In genomic region chr15:69337133-69337532, GRCh38 we compare ENCODE assay signal across 25 cellular contexts. TPM values are rescaled to one million over a fixed set of nuclear protein-coding genes. Genes with fewer than 3 reads are reported as not detected.
A peak's percentile ranks its signal among the peaks of the same experiment; 100 is the strongest.
DNase-seq lines count a peak whose midpoint lies in the region; ATAC-seq, FAIRE-seq and TF ChIP-seq lines count a peak whose summit lies in the region.
"Had no signal": no experiment of that assay in that cellular context is flagged by ENCODE, and none has a peak within 500 bp of the region (broad histone marks: within the 10 kb centered on the region; RNA-seq: fewer than 3 reads in every experiment).

No MANE protein-coding gene starts in this region.

- peak overlapping the region in 1 of 2 experiments; percentile 36; a peak in 4 of 6 replicates for H3K27ac ChIP-seq in A549
- peak overlapping the region; percentile 39 for H3K27ac ChIP-seq in PC-3 (ENCODE audit: low read length)
- H3K27ac ChIP-seq in fibroblast of lung (ENCODE audit: insufficient read depth, low read length): no peak overlapping the region
- H3K27ac ChIP-seq in substantia nigra (ENCODE audit: low read depth, low read length, poor library complexity, severe bottlenecking): no peak overlapping the region
- H3K27ac ChIP-seq: right atrium auricular region, SJCRH30, suprapubic skin had no signal

- DNase-seq in A549 (ENCODE audit: low read depth in 1 of 2, low spot score in 1 of 2) (no peak), HCEC 1CT (peak; percentile 9), PC-3 (peak; percentile 74), fibroblast of lung (ENCODE audit: low read depth in 2 of 2) (peak; percentile 43 to 44), Calu3 (no peak), substantia nigra (lab: John Stamatoyannopoulos, UW) (no peak)
- DNase-seq in activated CD8-positive, alpha-beta memory T cell treated with anti-CD3 and anti-CD28 coated beads, Interleukin-2, amount 10 ng/mL, durations not matched to agents 7 days and 5 days: no peak
- DNase-seq: ACHN; activated CD4-positive, alpha-beta T cell treated with anti-CD3 and anti-CD28 coated beads for 4 hours; activated naive CD8-positive, alpha-beta T cell treated with anti-CD3 and anti-CD28 coated beads for 36 hours; CD4-positive, alpha-beta T cell; DMS53; H7; MM.1S; naive thymus-derived CD4-positive, alpha-beta T cell; NCI-H1694 had no signal

- H3K4me2 ChIP-seq in A549 (peak overlapping the region; percentile 57), PC-3 (ENCODE audit: low read length) (peak overlapping the region; percentile 1; the same call in 1 of the 2 replicates), fibroblast of lung (ENCODE audit: extremely low read depth, insufficient read depth, low read length) (no peak overlapping the region)

- no peak for FAIRE-seq in A549 (lab: Jason Lieb, UNC)
- FAIRE-seq: urothelium cell line had no signal

- ATAC-seq in A549 (no peak), PC-3 (peak; percentile 16; the same call in 1 of the 2 replicates), HG02798 (IDR thresholded peaks at IDR 0.05; ENCODE audit: poor library complexity, unreplicated experiment) (no peak)
- ATAC-seq in activated CD8-positive, alpha-beta memory T cell treated with anti-CD3 and anti-CD28 coated beads, Interleukin-2, amount 10 ng/mL, durations not matched to agents 7 days and 5 days: no peak
- ATAC-seq: naive thymus-derived CD4-positive, alpha-beta T cell had no signal

- no peaks in the 10 kb centered on the region for H3K4me1 Mint-ChIP-seq in Calu3 (ENCODE audit: low read depth, unreplicated experiment)
- H3K4me1 Mint-ChIP-seq in activated CD8-positive, alpha-beta memory T cell treated with anti-CD3 and anti-CD28 coated beads, Interleukin-2, amount 10 ng/mL, durations not matched to agents 7 days and 5 days: peaks cover 2% of the 10 kb centered on the region
- H3K4me1 Mint-ChIP-seq: activated naive CD8-positive, alpha-beta T cell treated with anti-CD3 and anti-CD28 coated beads for 36 hours; brain; memory B cell had no signal

- H3K4me3 ChIP-seq in A549 (no peak overlapping the region), PC-3 (ENCODE audit: low read length) (no peak overlapping the region), fibroblast of lung (replicated peaks in 1 of 4; ENCODE audit: control extremely low read depth in 1 of 4, insufficient read depth in 1 of 4, low read depth in 3 of 4, low read length in 4 of 4) (no peak overlapping the region)
- H3K4me3 ChIP-seq: right atrium auricular region, SJCRH30, suprapubic skin had no signal

- H3K9ac ChIP-seq in PC-3 (ENCODE audit: low read length) (no peak overlapping the region), fibroblast of lung (ENCODE audit: insufficient read depth, low read length) (no peak overlapping the region)

- no peaks in the 10 kb centered on the region for H3K9me3 Mint-ChIP-seq in Calu3 (ENCODE audit: low read depth, unreplicated experiment)
- no peaks in the 10 kb centered on the region for H3K9me3 Mint-ChIP-seq in activated CD8-positive, alpha-beta memory T cell treated with anti-CD3 and anti-CD28 coated beads, Interleukin-2, amount 10 ng/mL, durations not matched to agents 7 days and 5 days (ENCODE audit: low read depth)
- H3K9me3 Mint-ChIP-seq: CD4-positive, alpha-beta T cell; dendritic cell treated with granulocyte-macrophage colony-stimulating factor and Interleukin-4, amounts not matched to agents 40 ng/mL and 50 ng/mL, for 4 days; memory B cell had no signal

- no peaks in the 10 kb centered on the region for H3K9me2 ChIP-seq in PC-3 (replicated peaks; ENCODE audit: low read length)

- H3K36me3 ChIP-seq in PC-3 (ENCODE audit: low read depth, low read length) (no peaks in the 10 kb centered on the region), fibroblast of lung (ENCODE audit: control insufficient read depth, insufficient read depth, low read length) (no peaks in the 10 kb centered on the region)
- H3K36me3 ChIP-seq: right atrium auricular region, SJCRH30, suprapubic skin had no signal

- H3K27me3 ChIP-seq in PC-3 (ENCODE audit: low read length) (no peaks in the 10 kb centered on the region), fibroblast of lung (ENCODE audit: control insufficient read depth, insufficient read depth, low read length) (no peaks in the 10 kb centered on the region)
- H3K27me3 ChIP-seq: right atrium auricular region, suprapubic skin had no signal

- H3K36me3 Mint-ChIP-seq in Calu3 (ENCODE audit: insufficient read depth, unreplicated experiment): no peaks in the 10 kb centered on the region
- H3K36me3 Mint-ChIP-seq in activated CD8-positive, alpha-beta memory T cell treated with anti-CD3 and anti-CD28 coated beads, Interleukin-2, amount 10 ng/mL, durations not matched to agents 7 days and 5 days: no peaks in the 10 kb centered on the region
- H3K36me3 Mint-ChIP-seq: activated naive CD8-positive, alpha-beta T cell treated with anti-CD3 and anti-CD28 coated beads for 36 hours; brain had no signal

- TF ChIP-seq EP300 in A549 (IDR thresholded peaks at IDR 0.05): no peak

- TF ChIP-seq CTCF in A549 (IDR thresholded peaks at IDR 0.05) (no peak), PC-3 (conservative IDR thresholded peaks at IDR 0.05; ENCODE audit: low read depth, low read length) (no peak), fibroblast of lung (conservative IDR thresholded peaks at IDR 0.05 in 1 of 2, IDR thresholded peaks at IDR 0.05 in 1 of 2; ENCODE audit: low read depth in 1 of 2, low read length in 2 of 2) (no peak), Calu3 (IDR thresholded peaks at IDR 0.05; ENCODE audit: unreplicated experiment) (no peak)

- no peak for TF ChIP-seq POLR2A in A549 (IDR thresholded peaks at IDR 0.05; ENCODE audit: low read length)

- no peaks in the 10 kb centered on the region for H4K20me1 ChIP-seq in PC-3 (ENCODE audit: low read length)
- no peaks in the 10 kb centered on the region for H4K20me1 ChIP-seq in fibroblast of lung (ENCODE audit: control insufficient read depth, extremely low read depth, insufficient read depth, low read length)

- H3K79me2 ChIP-seq in PC-3 (ENCODE audit: low read length) (no peaks in the 10 kb centered on the region), fibroblast of lung (ENCODE audit: control insufficient read depth, insufficient read depth, low read length) (no peaks in the 10 kb centered on the region)

- H3F3A ChIP-seq in PC-3 (ENCODE audit: low read length, unreplicated experiment): no peaks in the 10 kb centered on the region

- peaks cover 47% of the 10 kb centered on the region for H3K4me1 ChIP-seq in A549
- H3K4me1 ChIP-seq in PC-3 (ENCODE audit: insufficient read depth, low read length): peaks cover 50% of the 10 kb centered on the region
- H3K4me1 ChIP-seq in fibroblast of lung (ENCODE audit: control insufficient read depth, extremely low read depth, insufficient read depth, low read length): peaks cover 6% of the 10 kb centered on the region
- H3K4me1 ChIP-seq: right atrium auricular region, SJCRH30, suprapubic skin had no signal

- POLR2A ChIA-PET in A549 (lab: Yijun Ruan, JAX) (no interaction called here), PC-3 (lab: Charles Lee; ENCODE audit: unreplicated experiment) (no interaction called here)

- no peak overlapping the region for H3K27ac Mint-ChIP-seq in Calu3 (ENCODE audit: unreplicated experiment)
- H3K27ac Mint-ChIP-seq in activated CD8-positive, alpha-beta memory T cell treated with anti-CD3 and anti-CD28 coated beads, Interleukin-2, amount 10 ng/mL, durations not matched to agents 7 days and 5 days: no peak overlapping the region
- H3K27ac Mint-ChIP-seq: activated naive CD8-positive, alpha-beta T cell treated with anti-CD3 and anti-CD28 coated beads for 36 hours; brain; CD4-positive, alpha-beta T cell; dendritic cell treated with granulocyte-macrophage colony-stimulating factor and Interleukin-4, amounts not matched to agents 40 ng/mL and 50 ng/mL, for 4 days; memory B cell; naive thymus-derived CD4-positive, alpha-beta T cell had no signal

- BruUV-seq in PC-3 (replicated peaks; lab: Mats Ljungman, UMichigan) (no TSS peak), Calu3 (replicated peaks; lab: Mats Ljungman, UMichigan) (no TSS peak)

- no peak for TF ChIP-seq RAD21 in A549 (conservative IDR thresholded peaks at IDR 0.05 in 1 of 2, IDR thresholded peaks at IDR 0.05 in 1 of 2)

- no peaks in the 10 kb centered on the region for H3K27me3 Mint-ChIP-seq in Calu3 (ENCODE audit: unreplicated experiment)
- H3K27me3 Mint-ChIP-seq in activated CD8-positive, alpha-beta memory T cell treated with anti-CD3 and anti-CD28 coated beads, Interleukin-2, amount 10 ng/mL, durations not matched to agents 7 days and 5 days: peaks cover 14% of the 10 kb centered on the region
- H3K27me3 Mint-ChIP-seq: activated naive CD8-positive, alpha-beta T cell treated with anti-CD3 and anti-CD28 coated beads for 36 hours; dendritic cell treated with granulocyte-macrophage colony-stimulating factor and Interleukin-4, amounts not matched to agents 40 ng/mL and 50 ng/mL, for 4 days had no signal

- no peaks in the 10 kb centered on the region for H3K9me3 ChIP-seq in A549
- H3K9me3 ChIP-seq in PC-3 (ENCODE audit: low read length): no peaks in the 10 kb centered on the region
- H3K9me3 ChIP-seq in fibroblast of lung (ENCODE audit: control insufficient read depth, insufficient read depth, low read depth, low read length): no peaks in the 10 kb centered on the region
- H3K9me3 ChIP-seq: right atrium auricular region, suprapubic skin had no signal

- no peak overlapping the region for H3K4me3 Mint-ChIP-seq in Calu3 (ENCODE audit: low read depth, unreplicated experiment)
- no peak overlapping the region for H3K4me3 Mint-ChIP-seq in activated CD8-positive, alpha-beta memory T cell treated with anti-CD3 and anti-CD28 coated beads, Interleukin-2, amount 10 ng/mL, durations not matched to agents 7 days and 5 days
- H3K4me3 Mint-ChIP-seq: activated naive CD8-positive, alpha-beta T cell treated with anti-CD3 and anti-CD28 coated beads for 36 hours; brain; CD4-positive, alpha-beta T cell; dendritic cell treated with granulocyte-macrophage colony-stimulating factor and Interleukin-4, amounts not matched to agents 40 ng/mL and 50 ng/mL, for 4 days; memory B cell; naive thymus-derived CD4-positive, alpha-beta T cell had no signal

- intact Hi-C loops in PC-3 (cut with micrococcal nuclease): no loop called here
- intact Hi-C loops in Calu3 (cut with micrococcal nuclease; ENCODE audit: unreplicated experiment): no loop called here

- H2AFZ ChIP-seq in PC-3 (ENCODE audit: low read length) (no peak overlapping the region), fibroblast of lung (ENCODE audit: low read length) (no peak overlapping the region)

- CTCF ChIA-PET in A549 (lab: Yijun Ruan, JAX): no interaction called here
- CTCF ChIA-PET in PC-3 (lab: Charles Lee): no interaction called here
- CTCF ChIA-PET in Calu3 (lab: Charles Lee): no interaction called here
- CTCF ChIA-PET in activated CD8-positive, alpha-beta memory T cell treated with anti-CD3 and anti-CD28 coated beads, Interleukin-2, amount 10 ng/mL, durations not matched to agents 7 days and 5 days (lab: Charles Lee): no interaction called here

- 25% methylated on average over 1 of the region's 1 CpG for WGBS in A549 (ENCODE audit: missing lambda C conversion rate)

RNA-seq across cellular contexts. Expression of gene PAQR5, which starts 38.4 kb away (rescaled TPM):
- polyA plus RNA-seq in A549 (2011; rRNA removed) (114 and 158 TPM in 2 replicates), A549 (2017; fragmentation: RNase III; extraction: RNeasy Plus Mini Kit Qiagen cat#74134 plus additional on column Dnase treatment) (83.8 to 104 TPM (median 90.7 TPM) in 3 replicates), fibroblast of lung (6.0 and 20.8 TPM in 2 replicates)
- polyA plus RNA-seq in A549 (2012; cell fraction: cytosol; rRNA removed): 109 and 154 TPM in 2 replicates
- 113 and 118 TPM in 2 replicates for polyA plus RNA-seq in A549 (2012; cell fraction: nucleus; rRNA removed)
- polyA minus RNA-seq in A549 (2011; rRNA and poly(A)+ RNA removed): 292 and 372 TPM in 2 replicates
- total RNA-seq in PC-3 (2014; rRNA removed) (12.2 and 16.5 TPM in 2 replicates), fibroblast of lung (9.8 and 16.2 TPM in 2 replicates), Calu3 (2022) (1.8 and 2.5 TPM in 2 replicates)
- polyA plus RNA-seq in fibroblast of lung (2012): 3.8 and 12.3 TPM in 2 replicates
- 10.4 and 64.3 TPM in 2 replicates for polyA minus RNA-seq in fibroblast of lung (ENCODE audit: low replicate concordance)
- total RNA-seq in activated CD8-positive, alpha-beta memory T cell treated with anti-CD3 and anti-CD28 coated beads, Interleukin-2, amount 10 ng/mL, durations not matched to agents 7 days and 5 days: not detected
- total RNA-seq: CD4-positive, alpha-beta T cell; T-helper 1 cell treated with Interleukin-12 subunit alpha and Interleukin-12 subunit beta and Interleukin-4 antibody, amounts not matched to agents 30 ng/mL and 1 ng/mL, for 36 hours had no signal
- polyA plus RNA-seq: naive thymus-derived CD4-positive, alpha-beta T cell had no signal

Comparison
In these comparisons a context has a peak if more than half of its experiments do, and no peak if none do; other contexts are left out.
1. DNase-seq: peak in HCEC 1CT (single experiment), PC-3 (single experiment) and fibroblast of lung (2 of 2); none in A549 (0 of 2), Calu3 (single experiment), substantia nigra (0 of 49) and activated CD8-positive, alpha-beta memory T cell treated with anti-CD3 and anti-CD28 coated beads, Interleukin-2, amount 10 ng/mL, durations not matched to agents 7 days and 5 days (single experiment).